In the genomic region with DNA sequence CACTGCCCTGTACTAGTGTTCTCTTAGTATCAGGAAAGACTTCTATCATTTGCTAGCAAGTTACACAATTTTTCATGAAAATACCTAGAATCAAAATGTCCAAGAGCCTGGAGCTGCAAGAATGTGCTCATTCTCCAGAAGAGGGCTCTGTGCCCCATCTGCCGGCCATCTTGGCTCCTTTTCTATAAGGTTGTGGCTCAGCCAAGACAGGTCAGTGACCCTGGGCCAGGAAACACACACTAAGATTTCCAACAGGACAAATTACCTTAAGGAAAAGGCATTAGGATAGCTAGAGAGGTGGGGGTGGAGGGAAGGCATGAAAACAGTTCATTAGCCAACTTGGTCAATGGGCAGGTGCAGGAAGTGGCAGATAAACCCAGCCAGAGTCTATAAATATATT, we compare ENCODE assay signal across 1 cellular context.
TF ChIP-seq lines count a peak whose summit lies in the region.

No MANE protein-coding gene starts in this region.

TF ChIP-seq in K562, 482 proteins besides CTCF, POLR2A, EP300 and RAD21 (continued from another document):
- TF ChIP-seq CTCFL (IDR thresholded peaks at IDR 0.05; ENCODE audit: borderline replicate concordance, insufficient read depth, low read depth, low read length, poor library complexity, severe bottlenecking): peak; percentile 50
- TF ChIP-seq ZBTB34 (CRISPR knock-in tag; IDR thresholded peaks at IDR 0.05): no peak
- peak; percentile 44; the same call in 1 of the 2 replicates for TF ChIP-seq DEAF1 (CRISPR knock-in tag; IDR thresholded peaks at IDR 0.05)
- no peak for TF ChIP-seq HSF4 (CRISPR knock-in tag; IDR thresholded peaks at IDR 0.05; ENCODE audit: borderline replicate concordance)
- TF ChIP-seq ELK3 (CRISPR knock-in tag; IDR thresholded peaks at IDR 0.05): no peak
